24 cellular contexts compared by ENCODE assay signal in the genomic region with DNA sequence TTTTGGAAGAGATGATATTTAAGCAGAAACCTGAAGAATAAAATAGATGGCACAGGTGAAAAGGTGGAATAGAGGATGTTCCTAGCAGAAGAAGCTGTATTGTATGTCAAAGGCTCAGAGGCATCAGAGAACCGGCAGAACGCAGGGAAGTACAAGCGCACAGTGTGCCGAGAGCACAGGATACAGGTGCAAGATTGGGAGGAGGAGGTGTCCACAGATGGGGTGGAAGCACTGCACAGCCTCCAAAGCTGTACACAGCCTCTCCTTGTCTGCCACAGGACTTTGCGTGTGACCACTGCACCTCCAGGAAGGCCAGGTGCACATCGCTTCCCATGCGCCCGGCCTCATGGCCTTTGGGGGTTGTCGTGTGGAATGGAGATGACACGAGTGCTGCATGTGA.
"Had no signal": no experiment of that assay in that cellular context is flagged by ENCODE, and none has a peak within 500 bp of the region (broad histone marks: within the 10 kb centered on the region; RNA-seq: fewer than 3 reads in every experiment).

No MANE protein-coding gene starts in this region.

- H3K4me1 Mint-ChIP-seq: T-cell had no signal

- DNase-seq: KBM-7, MV-4-11, NCI-H1048, NCI-H1105, NCI-H1417, NCI-H1436 treated with DMSO at 0.1 percent for 48 hours, NCI-H1694, NCI-H187 treated with DMSO at 0.1 percent for 48 hours, NCI-H2081, NCI-H2107, NCI-H2227 treated with DMSO at 0.1 percent for 48 hours, NCI-H446, NCI-H510A, NCI-H524 treated with DMSO at 0.1 percent for 48 hours, NCI-H69, NCI-H774, OCI-M1, Right ventricle myocardium superior, RPMI8226, SIG-M5, SK-N-SH, SW 1271, T-cell had no signal

- H3K27me3 ChIP-seq: SJSA1 had no signal

- H3K9ac ChIP-seq: SK-N-SH had no signal

- H3K4me2 ChIP-seq: SK-N-SH had no signal

- ATAC-seq: T-cell had no signal

- H3K4me1 ChIP-seq: SJSA1 had no signal

- H3K27ac ChIP-seq: SJSA1 had no signal

- H3K9me3 ChIP-seq: SJSA1, SK-N-SH had no signal

- H3K4me3 ChIP-seq: SJSA1 had no signal

- H3K4me3 Mint-ChIP-seq: T-cell had no signal

- H3K27ac Mint-ChIP-seq: T-cell had no signal

- H3K9me2 ChIP-seq: SK-N-SH had no signal

- H3K36me3 ChIP-seq: SJSA1 had no signal

- H3K36me3 Mint-ChIP-seq: T-cell had no signal
